Comparison of ENCODE assay signal across 7 cellular contexts in genomic region chr5:5492087-5492933, GRCh38.
DNase-seq lines count a peak whose midpoint lies in the region; ATAC-seq and TF ChIP-seq lines count a peak whose summit lies in the region.

No MANE protein-coding gene starts in this region.

- peaks cover 37% of the 10 kb centered on the region for H3K36me3 ChIP-seq in lower lobe of right lung

- no peak overlapping the region for H3K4me3 ChIP-seq in choroid plexus epithelial cell (ENCODE audit: low read depth, low read length)
- H3K4me3 ChIP-seq in lower lobe of right lung = no peak overlapping the region

- TF ChIP-seq CTCF in choroid plexus epithelial cell (conservative IDR thresholded peaks at IDR 0.05; ENCODE audit: low read depth, low read length) (peak; percentile 83), lower lobe of right lung (IDR thresholded peaks at IDR 0.05) (peak; percentile 56)

- intact Hi-C loops in lower lobe of right lung (cut with DNase I) = no loop called here

- peak; percentile 83 for DNase-seq in G401 (ENCODE audit: low spot score)
- peak; percentile 67 for DNase-seq in H4 (ENCODE audit: low spot score)
- peak; percentile 54 for DNase-seq in NCI-H1092 treated with DMSO at 0.1 percent for 48 hours (lab: John Stamatoyannopoulos, UW)
- peak; percentile 80 for DNase-seq in choroid plexus epithelial cell (ENCODE audit: low read depth)
- no peak for DNase-seq in lower lobe of right lung

- in situ Hi-C loops in G401 (cut with HindIII; ENCODE audit: low sequenced_read_pairs) = no loop called here

- H3K27ac ChIP-seq in lower lobe of right lung = no peak overlapping the region

- H3K4me1 ChIP-seq in lower lobe of right lung = peaks cover 13% of the 10 kb centered on the region

- H3K27me3 ChIP-seq in lower lobe of right lung (ENCODE audit: low read depth) = no peaks in the 10 kb centered on the region

- no peaks in the 10 kb centered on the region for H3K9me3 ChIP-seq in lower lobe of right lung

- ATAC-seq in SK-N-SH treated with all-trans-retinoic acid at 6 μM for 48 hours (peak; percentile 83), lower lobe of right lung (peak; percentile 37 to 42), GM21825 (IDR thresholded peaks at IDR 0.05; ENCODE audit: unreplicated experiment) (no peak)

TF ChIP-seq in SK-N-SH treated with all-trans-retinoic acid at 6 μM for 48 hours, 23 proteins besides CTCF, POLR2A, EP300 and RAD21:
- TF ChIP-seq ZFP30 (CRISPR knock-in tag; IDR thresholded peaks at IDR 0.05) = no peak
- TF ChIP-seq OSR1 (CRISPR knock-in tag; IDR thresholded peaks at IDR 0.05) = no peak
- TF ChIP-seq TOX (CRISPR knock-in tag; IDR thresholded peaks at IDR 0.05; ENCODE audit: borderline replicate concordance) = no peak
- no peak for TF ChIP-seq GLIS3 (CRISPR knock-in tag; IDR thresholded peaks at IDR 0.05)
- no peak for TF ChIP-seq RARB (CRISPR knock-in tag; IDR thresholded peaks at IDR 0.05)
- no peak for TF ChIP-seq ZNF565 (CRISPR knock-in tag; conservative IDR thresholded peaks at IDR 0.05; ENCODE audit: low read depth)
- TF ChIP-seq TCF4 (CRISPR knock-in tag; IDR thresholded peaks at IDR 0.05; ENCODE audit: borderline replicate concordance) = no peak
- TF ChIP-seq ARNTL (CRISPR knock-in tag; IDR thresholded peaks at IDR 0.05; ENCODE audit: borderline replicate concordance, low read depth) = no peak
- TF ChIP-seq ZNF8 (CRISPR knock-in tag; IDR thresholded peaks at IDR 0.05) = no peak
- no peak for TF ChIP-seq TSHZ2 (CRISPR knock-in tag; IDR thresholded peaks at IDR 0.05)
- no peak for TF ChIP-seq POU6F1 (CRISPR knock-in tag; IDR thresholded peaks at IDR 0.05; ENCODE audit: borderline replicate concordance, low read depth)
- TF ChIP-seq ZFP3 (CRISPR knock-in tag; IDR thresholded peaks at IDR 0.05) = no peak
- no peak for TF ChIP-seq ZC3H10 (CRISPR knock-in tag; IDR thresholded peaks at IDR 0.05)
- TF ChIP-seq ISL1 (CRISPR knock-in tag; IDR thresholded peaks at IDR 0.05) = no peak
- TF ChIP-seq CSRNP3 (CRISPR knock-in tag; IDR thresholded peaks at IDR 0.05) = no peak
- TF ChIP-seq CSDC2 (CRISPR knock-in tag; IDR thresholded peaks at IDR 0.05) = no peak
- no peak for TF ChIP-seq CREB5 (CRISPR knock-in tag; IDR thresholded peaks at IDR 0.05; ENCODE audit: low read depth)
- TF ChIP-seq PATZ1 (CRISPR knock-in tag; IDR thresholded peaks at IDR 0.05; ENCODE audit: borderline replicate concordance) = no peak
- TF ChIP-seq ZNF70 (CRISPR knock-in tag; IDR thresholded peaks at IDR 0.05) = no peak
- no peak for TF ChIP-seq SNAI2 (CRISPR knock-in tag; IDR thresholded peaks at IDR 0.05)
